ENCODE assay signal across 8 cellular contexts in the genomic region with DNA sequence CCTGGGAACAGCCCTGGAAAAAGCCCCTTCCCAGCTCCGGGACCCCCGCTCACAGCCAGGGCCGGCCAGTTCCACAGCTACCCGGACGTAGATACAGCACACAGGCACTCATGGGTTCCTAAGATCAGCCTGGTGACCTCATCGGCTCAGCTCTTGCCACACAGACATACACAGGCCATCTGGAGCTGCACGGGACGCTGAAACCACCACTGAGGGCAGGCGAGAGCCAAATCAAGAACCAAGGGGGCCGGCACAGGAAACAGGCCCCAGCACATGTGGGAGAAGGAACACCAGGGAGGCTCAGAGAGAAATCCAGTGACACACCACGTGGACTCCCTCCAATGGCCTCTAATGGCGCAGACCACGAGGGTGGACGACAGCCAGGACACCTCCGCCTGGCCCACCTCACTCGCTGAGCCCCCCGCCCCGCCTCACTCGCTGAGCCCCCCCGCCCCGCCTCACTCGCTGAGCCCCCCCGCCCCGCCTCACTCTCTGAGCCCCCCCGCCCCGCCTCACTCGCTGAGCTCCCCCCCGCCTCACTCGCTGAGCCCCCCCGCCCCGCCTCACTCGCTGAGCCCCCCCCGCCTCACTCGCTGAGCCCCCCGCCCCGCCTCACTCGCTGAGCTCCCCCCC.
DNase-seq lines count a peak whose midpoint lies in the region; ATAC-seq and TF ChIP-seq lines count a peak whose summit lies in the region.

No MANE protein-coding gene starts in this region.

- CTCF ChIA-PET in HEK293 (lab: Yijun Ruan, JAX), result no interaction called here

- peak overlapping the region in 8 of 11 experiments; percentile 35 to 68 (median 56); a peak in 12 of 22 replicates for H3K9ac ChIP-seq in BLaER1 treated with 17β-estradiol and CSF1 and Interleukin-3, amounts not matched to agents 10 nM and 100 nM
- H3K9ac ChIP-seq in SK-N-MC (ENCODE audit: insufficient read length), result peak overlapping the region; percentile 67

- TF ChIP-seq CTCF in HEK293 (tag by site-specific recombination; IDR thresholded peaks at IDR 0.05) (no peak), gastroesophageal sphincter (IDR thresholded peaks at IDR 0.05) (peak in 1 of 4 experiments; percentile 28)

- H3K9me3 ChIP-seq in BLaER1 treated with 17β-estradiol and CSF1 and Interleukin-3, amounts not matched to agents 10 nM and 100 nM (replicated peaks in 1 of 11), result peaks cover 0 to 14% (median 11%) of the 10 kb centered on the region in 11 experiments; a peak in 15 of 22 replicates
- H3K9me3 ChIP-seq in HEK293 (ENCODE audit: control insufficient read depth, insufficient read depth, low read depth, low read length), result no peaks in the 10 kb centered on the region
- H3K9me3 ChIP-seq in SK-N-MC (ENCODE audit: low read depth, low read length), result no peaks in the 10 kb centered on the region
- no peaks in the 10 kb centered on the region for H3K9me3 ChIP-seq in gastroesophageal sphincter

- POLR2A ChIA-PET in HEK293 (lab: Yijun Ruan, JAX), result no interaction called here

- ATAC-seq in gastroesophageal sphincter, result peak; percentile 88
- peak; percentile 49 to 73 for ATAC-seq in stimulated activated naive B cell treated with anti-CD40 and anti-IgM and Interleukin-4, amounts not matched to agents 10 μg/mL and 1 μg/mL and 100 μg/mL, for 72 hours (replicated peaks)

- WGBS in gastroesophageal sphincter (ENCODE audit: low coverage in 1 of 2), 2 donors, result no CpG with 5 or more reads among the region's 37 CpGs

- peak overlapping the region in 9 of 11 experiments; percentile 28 to 83 (median 69); a peak in 18 of 22 replicates for H3K27ac ChIP-seq in BLaER1 treated with 17β-estradiol and CSF1 and Interleukin-3, amounts not matched to agents 10 nM and 100 nM
- H3K27ac ChIP-seq in HEK293 (ENCODE audit: extremely low read depth, low read depth, low read length) (no peak overlapping the region), SK-N-MC (peak overlapping the region; percentile 95), gastroesophageal sphincter (peak overlapping the region in 1 of 4 donors; percentile 59)

- H3K4me3 Mint-ChIP-seq in stimulated activated naive B cell treated with anti-CD40 and anti-IgM and Interleukin-4, amounts not matched to agents 10 μg/mL and 1 μg/mL and 100 μg/mL, for 72 hours, result peak overlapping the region in 1 of 2 donors; percentile 50

- H3K4me3 ChIP-seq in BLaER1 treated with 17β-estradiol and CSF1 and Interleukin-3, amounts not matched to agents 10 nM and 100 nM, result no peak overlapping the region
- H3K4me3 ChIP-seq in HEK293 (ENCODE audit: low read depth, low read length) (no peak overlapping the region), SK-N-MC (peak overlapping the region; percentile 67), gastroesophageal sphincter (no peak overlapping the region)

- H3K27ac Mint-ChIP-seq in stimulated activated naive B cell treated with anti-CD40 and anti-IgM and Interleukin-4, amounts not matched to agents 10 μg/mL and 1 μg/mL and 100 μg/mL, for 72 hours, result peak overlapping the region; percentile 92

- H3K36me3 Mint-ChIP-seq in stimulated activated naive B cell treated with anti-CD40 and anti-IgM and Interleukin-4, amounts not matched to agents 10 μg/mL and 1 μg/mL and 100 μg/mL, for 72 hours, result peaks cover 27 to 47% of the 10 kb centered on the region in 2 donors

- DNase-seq in SK-N-MC (ENCODE audit: low read depth, low spot score) (no peak), mucosa of gallbladder (ENCODE audit: low spot score) (no peak)
- DNase-seq in stimulated activated naive B cell treated with anti-CD40 and anti-IgM and Interleukin-4, amounts not matched to agents 10 μg/mL and 1 μg/mL and 100 μg/mL, for 72 hours, result no peak
- DNase-seq in stimulated activated CD4-positive, alpha-beta T cell treated with anti-CD3 and anti-CD28 coated beads, Interleukin-15, amount 100 ng/mL, for 24 hours, result no peak
- no peak for DNase-seq in stimulated activated CD8-positive, alpha-beta memory T cell treated with anti-CD3 and anti-CD28 coated beads, Interleukin-4, amount 100 ng/mL, for 48 hours

- TF ChIP-seq POLR2A in gastroesophageal sphincter (IDR thresholded peaks at IDR 0.05), result no peak

- H3K36me3 ChIP-seq in BLaER1 treated with 17β-estradiol and CSF1 and Interleukin-3, amounts not matched to agents 10 nM and 100 nM, result peaks cover 29 to 61% (median 49%) of the 10 kb centered on the region in 11 experiments
- H3K36me3 ChIP-seq in HEK293 (ENCODE audit: control insufficient read depth in 2 of 2, insufficient read depth in 1 of 2, low read length in 2 of 2) (no peaks in the 10 kb centered on the region), SK-N-MC (ENCODE audit: insufficient read depth, low read length) (no peaks in the 10 kb centered on the region), gastroesophageal sphincter (peaks cover 0 to 22% of the 10 kb centered on the region in 2 donors)

- H3K27me3 Mint-ChIP-seq in stimulated activated naive B cell treated with anti-CD40 and anti-IgM and Interleukin-4, amounts not matched to agents 10 μg/mL and 1 μg/mL and 100 μg/mL, for 72 hours, result no peaks in the 10 kb centered on the region

- H4K20me1 ChIP-seq in BLaER1 treated with 17β-estradiol and CSF1 and Interleukin-3, amounts not matched to agents 10 nM and 100 nM, result peaks cover 13 to 86% (median 19%) of the 10 kb centered on the region in 11 experiments; a peak in 19 of 22 replicates

- TF ChIP-seq EP300 in gastroesophageal sphincter (IDR thresholded peaks at IDR 0.05), result no peak

- no peaks in the 10 kb centered on the region; a peak in 1 of 22 replicates for H3K27me3 ChIP-seq in BLaER1 treated with 17β-estradiol and CSF1 and Interleukin-3, amounts not matched to agents 10 nM and 100 nM
- no peaks in the 10 kb centered on the region for H3K27me3 ChIP-seq in gastroesophageal sphincter

- H3K9me3 Mint-ChIP-seq in stimulated activated naive B cell treated with anti-CD40 and anti-IgM and Interleukin-4, amounts not matched to agents 10 μg/mL and 1 μg/mL and 100 μg/mL, for 72 hours, result peaks cover 0 to 3% of the 10 kb centered on the region in 2 donors

- H3K4me1 ChIP-seq in BLaER1 treated with 17β-estradiol and CSF1 and Interleukin-3, amounts not matched to agents 10 nM and 100 nM, result peaks cover 54 to 78% (median 73%) of the 10 kb centered on the region in 10 experiments
- H3K4me1 ChIP-seq in HEK293 (ENCODE audit: control insufficient read depth, insufficient read depth, low read length) (no peaks in the 10 kb centered on the region), gastroesophageal sphincter (peaks cover 0 to 14% (median 0%) of the 10 kb centered on the region in 3 donors)

- peaks cover 37 to 43% of the 10 kb centered on the region in 2 donors for H3K4me1 Mint-ChIP-seq in stimulated activated naive B cell treated with anti-CD40 and anti-IgM and Interleukin-4, amounts not matched to agents 10 μg/mL and 1 μg/mL and 100 μg/mL, for 72 hours

- peak overlapping the region; percentile 50 to 83 (median 67) for H3K4me2 ChIP-seq in BLaER1 treated with 17β-estradiol and CSF1 and Interleukin-3, amounts not matched to agents 10 nM and 100 nM

TF ChIP-seq in HEK293, 187 proteins besides CTCF, POLR2A, EP300 and RAD21:
- TF ChIP-seq HOXC10 (CRISPR knock-in tag; IDR thresholded peaks at IDR 0.05), result no peak
- TF ChIP-seq, protein P1, sequence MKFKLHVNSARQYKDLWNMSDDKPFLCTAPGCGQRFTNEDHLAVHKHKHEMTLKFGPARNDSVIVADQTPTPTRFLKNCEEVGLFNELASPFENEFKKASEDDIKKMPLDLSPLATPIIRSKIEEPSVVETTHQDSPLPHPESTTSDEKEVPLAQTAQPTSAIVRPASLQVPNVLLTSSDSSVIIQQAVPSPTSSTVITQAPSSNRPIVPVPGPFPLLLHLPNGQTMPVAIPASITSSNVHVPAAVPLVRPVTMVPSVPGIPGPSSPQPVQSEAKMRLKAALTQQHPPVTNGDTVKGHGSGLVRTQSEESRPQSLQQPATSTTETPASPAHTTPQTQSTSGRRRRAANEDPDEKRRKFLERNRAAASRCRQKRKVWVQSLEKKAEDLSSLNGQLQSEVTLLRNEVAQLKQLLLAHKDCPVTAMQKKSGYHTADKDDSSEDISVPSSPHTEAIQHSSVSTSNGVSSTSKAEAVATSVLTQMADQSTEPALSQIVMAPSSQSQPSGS (tag by site-specific recombination; IDR thresholded peaks at IDR 0.05; ENCODE audit: low read depth), result peak; percentile 29; the same call in 1 of the 2 replicates
TF ChIP-seq in HEK293: peak in this region for 1.
